ENCODE assay signal across 12 cellular contexts in genomic region chr12:26010293-26010821, GRCh38. TPM values are rescaled to one million over a fixed set of nuclear protein-coding genes. Genes with fewer than 3 reads are reported as not detected.
DNase-seq lines count a peak whose midpoint lies in the region; TF ChIP-seq lines count a peak whose summit lies in the region.
"Had no signal": no experiment of that assay in that cellular context is flagged by ENCODE, and none has a peak within 500 bp of the region (broad histone marks: within the 10 kb centered on the region; RNA-seq: fewer than 3 reads in every experiment).

No MANE protein-coding gene starts in this region.

- H3K27me3 ChIP-seq in AG04450 (ENCODE audit: control insufficient read depth, insufficient read depth, low read length) (no peaks in the 10 kb centered on the region), neural progenitor cell (no peaks in the 10 kb centered on the region)

- peaks cover 17% of the 10 kb centered on the region for H3F3A ChIP-seq in neural progenitor cell (ENCODE audit: low read depth)

- peaks cover 25% of the 10 kb centered on the region for H4K20me1 ChIP-seq in neural progenitor cell (ENCODE audit: low read depth)

- H3K27me3 Mint-ChIP-seq in endothelial cell (ENCODE audit: unreplicated experiment) (peaks cover 4% of the 10 kb centered on the region), neural progenitor cell (ENCODE audit: insufficient read depth, low read depth) (no peaks in the 10 kb centered on the region)
- H3K27me3 Mint-ChIP-seq: central memory CD8-positive, alpha-beta T cell had no signal

- no peak overlapping the region for H2AFZ ChIP-seq in neural progenitor cell (replicated peaks)

- no peaks in the 10 kb centered on the region for H3K9me3 Mint-ChIP-seq in endothelial cell (ENCODE audit: unreplicated experiment)
- H3K9me3 Mint-ChIP-seq in neural progenitor cell: peaks cover 5% of the 10 kb centered on the region
- H3K9me3 Mint-ChIP-seq: activated CD4-positive, alpha-beta memory T cell treated with anti-CD3 and anti-CD28 coated beads for 36 hours; central memory CD8-positive, alpha-beta T cell had no signal

- H3K9me3 ChIP-seq in AG04450 (ENCODE audit: control insufficient read depth, insufficient read depth, low read length): no peaks in the 10 kb centered on the region
- no peaks in the 10 kb centered on the region for H3K9me3 ChIP-seq in neural progenitor cell (ENCODE audit: low read depth)

- H3K4me1 Mint-ChIP-seq in endothelial cell (ENCODE audit: unreplicated experiment) (peaks cover 43% of the 10 kb centered on the region), neural progenitor cell (peaks cover 16% of the 10 kb centered on the region)
- H3K4me1 Mint-ChIP-seq: central memory CD8-positive, alpha-beta T cell had no signal

- H3K4me3 Mint-ChIP-seq in endothelial cell (ENCODE audit: unreplicated experiment): no peak overlapping the region
- no peak overlapping the region for H3K4me3 Mint-ChIP-seq in neural progenitor cell
- H3K4me3 Mint-ChIP-seq: activated CD4-positive, alpha-beta memory T cell treated with anti-CD3 and anti-CD28 coated beads for 36 hours; central memory CD8-positive, alpha-beta T cell had no signal

- no peak for TF ChIP-seq CTCF in AG04450 (IDR thresholded peaks at IDR 0.05; ENCODE audit: low read depth, low read length)
- TF ChIP-seq CTCF in endothelial cell (IDR thresholded peaks at IDR 0.05; ENCODE audit: unreplicated experiment): no peak
- TF ChIP-seq CTCF in neural progenitor cell (IDR thresholded peaks at IDR 0.05): no peak

- H3K27ac Mint-ChIP-seq in endothelial cell (ENCODE audit: unreplicated experiment): peak overlapping the region; percentile 4
- H3K27ac Mint-ChIP-seq in neural progenitor cell: peak overlapping the region; percentile 1
- H3K27ac Mint-ChIP-seq: activated CD4-positive, alpha-beta memory T cell treated with anti-CD3 and anti-CD28 coated beads for 36 hours had no signal

- POLR2A ChIA-PET in AG04450 (lab: Yijun Ruan, JAX): no interaction called here

- peaks cover 8% of the 10 kb centered on the region for H3K36me3 Mint-ChIP-seq in endothelial cell (ENCODE audit: low read depth, unreplicated experiment)
- peaks cover 17% of the 10 kb centered on the region for H3K36me3 Mint-ChIP-seq in neural progenitor cell
- H3K36me3 Mint-ChIP-seq: activated CD4-positive, alpha-beta memory T cell treated with anti-CD3 and anti-CD28 coated beads for 36 hours had no signal

- H3K4me3 ChIP-seq in AG04450 (ENCODE audit: low read depth, low read length) (no peak overlapping the region), neural progenitor cell (no peak overlapping the region)

- H3K9ac ChIP-seq in neural progenitor cell: no peak overlapping the region

- peaks cover 26% of the 10 kb centered on the region for H3K4me1 ChIP-seq in neural progenitor cell

- CTCF ChIA-PET in AG04450 (lab: Charles Lee): interaction anchor here (1.0 kb wide), 1 partner anchor 19 kb away, joined by 3 read pairs; no protein-coding TSS in a partner anchor

- H3K79me2 ChIP-seq in neural progenitor cell (ENCODE audit: low read depth): peaks cover 100% of the 10 kb centered on the region

- H3K4me2 ChIP-seq in neural progenitor cell: peak overlapping the region; percentile 44

- no peak for DNase-seq in AG04450 (ENCODE audit: low read depth, low spot score)
- peak; percentile 57 for DNase-seq in NCI-H82 (lab: John Stamatoyannopoulos, UW)
- no peak for DNase-seq in endothelial cell (ENCODE audit: low spot score)
- DNase-seq in neural progenitor cell (ENCODE audit: low spot score): peak; percentile 43
- no peak for DNase-seq in COR-L47 (lab: John Stamatoyannopoulos, UW)
- no peak for DNase-seq in activated CD4-positive, alpha-beta T cell treated with anti-CD3 and anti-CD28 coated beads for 4 hours
- no peak for DNase-seq in anterior cingulate cortex (lab: John Stamatoyannopoulos, UW)
- no peak for DNase-seq in activated gamma-delta T cell treated with Interleukin-2 at 50 U/mL for 16 hours
- DNase-seq: activated CD4-positive, alpha-beta memory T cell treated with anti-CD3 and anti-CD28 coated beads for 36 hours; NCI-H1048; retina had no signal

- H3K27ac ChIP-seq in AG04450 (ENCODE audit: low read depth, low read length): peak overlapping the region; percentile 72
- H3K27ac ChIP-seq in neural progenitor cell: peak overlapping the region; percentile 7

- no peaks in the 10 kb centered on the region for H3K36me3 ChIP-seq in neural progenitor cell

RNA-seq across cellular contexts. Expression of gene RASSF8, which starts 51.9 kb away (rescaled TPM):
- 22.0 and 25.5 TPM in 2 replicates for polyA plus RNA-seq in AG04450 (2011; rRNA removed)
- polyA minus RNA-seq in AG04450 (2011; rRNA and poly(A)+ RNA removed): 62.9 and 78.3 TPM in 2 replicates
- total RNA-seq in endothelial cell (ENCODE audit: unreplicated experiment) (87.2 TPM), neural progenitor cell (ENCODE audit: low replicate concordance) (53.9 and 77.0 TPM in 2 replicates)

Comparison
In these comparisons a context has a peak if more than half of its experiments do, and no peak if none do; other contexts are left out.
1. DNase-seq: peak in NCI-H82 (single experiment) and neural progenitor cell (single experiment); none in AG04450 (single experiment), endothelial cell (single experiment), COR-L47 (single experiment), activated CD4-positive, alpha-beta T cell treated with anti-CD3 and anti-CD28 coated beads for 4 hours (0 of 2), anterior cingulate cortex (0 of 58) and activated gamma-delta T cell treated with Interleukin-2 at 50 U/mL for 16 hours (single experiment).